Comparison of ENCODE assay signal across 8 cellular contexts in the genomic region with DNA sequence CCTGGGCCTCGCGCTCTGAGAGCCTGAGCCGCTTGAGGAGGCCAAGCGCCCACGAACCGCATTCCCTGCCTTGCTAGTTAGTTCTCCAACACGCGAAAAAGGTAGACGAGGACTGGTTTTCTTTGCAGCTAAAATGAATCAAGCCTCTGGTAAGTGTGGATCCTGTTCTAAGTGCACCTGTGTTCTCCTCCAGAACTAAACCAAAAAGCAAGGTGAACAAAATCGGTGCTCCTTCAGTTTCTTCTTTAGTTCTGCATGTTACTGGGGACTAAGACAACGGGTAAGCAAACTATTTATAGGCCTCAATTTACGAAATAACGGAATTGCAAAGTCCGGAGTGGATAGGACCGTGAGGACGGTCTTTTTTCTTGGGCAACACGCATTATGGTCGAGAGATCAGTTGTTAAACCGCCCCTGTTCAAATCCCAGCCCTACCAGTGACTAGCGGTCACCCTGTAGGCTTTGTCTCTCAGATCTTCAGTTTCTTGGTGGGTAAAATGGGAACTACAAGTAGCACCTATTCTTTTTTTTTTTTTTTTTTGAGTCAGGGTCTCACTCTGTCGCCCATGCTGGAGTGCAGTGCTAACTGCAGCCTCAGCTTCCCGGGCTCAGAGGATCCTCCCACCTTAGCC. TPM values are rescaled to one million over a fixed set of nuclear protein-coding genes. Genes with fewer than 3 reads are reported as not detected.
DNase-seq lines count a peak whose midpoint lies in the region; ATAC-seq and TF ChIP-seq lines count a peak whose summit lies in the region.

No MANE protein-coding gene starts in this region.

- under 1% methylated on average over 15 of the region's 22 CpGs for WGBS in right lobe of liver (ENCODE audit: insufficient coverage, low coverage, low lambda C conversion rate, missing lambda C conversion rate)

- H3K9me3 ChIP-seq in Caco-2 (no peaks in the 10 kb centered on the region), Karpas-422 (ENCODE audit: low read length) (no peaks in the 10 kb centered on the region), right lobe of liver (no peaks in the 10 kb centered on the region), upper lobe of right lung (no peaks in the 10 kb centered on the region)

- H3K4me3 ChIP-seq in Caco-2 (ENCODE audit: low read depth, low read length) (peak overlapping the region; percentile 65), Karpas-422 (ENCODE audit: low read length) (peak overlapping the region; percentile 91), right lobe of liver (peak overlapping the region; percentile 74 to 81 (median 80)), upper lobe of right lung (peak overlapping the region; percentile 90)

- H3K9me2 ChIP-seq in Karpas-422 (replicated peaks; ENCODE audit: insufficient read depth, low read length) = no peaks in the 10 kb centered on the region

- DNase-seq in Caco-2 (peak in 1 of 2 experiments; percentile 42), Karpas-422 (peak; percentile 59), astrocyte of the hippocampus (ENCODE audit: low read depth, low spot score) (peak; percentile 33), right lobe of liver (no peak), upper lobe of right lung (no peak), HPDE6-E6E7 (ENCODE audit: extremely low spot score) (no peak)

- TF ChIP-seq CTCF in Caco-2 (IDR thresholded peaks at IDR 0.05; ENCODE audit: insufficient read depth in 1 of 2, low read depth in 1 of 2, low read length in 1 of 2, severe bottlenecking in 1 of 2, unreplicated experiment in 1 of 2) (peak; percentile 34 to 42), right lobe of liver (IDR thresholded peaks at IDR 0.05) (peak in 1 of 4 donors; percentile 2), upper lobe of right lung (IDR thresholded peaks at IDR 0.05) (no peak)

- no peak overlapping the region; the same call in 1 of the 2 replicates for H3K27ac ChIP-seq in Karpas-422 (ENCODE audit: low read length)
- peak overlapping the region; percentile 60 to 82 (median 79) for H3K27ac ChIP-seq in right lobe of liver
- peak overlapping the region; percentile 95 for H3K27ac ChIP-seq in upper lobe of right lung

- no peak for TF ChIP-seq POLR2A in right lobe of liver (IDR thresholded peaks at IDR 0.05)

- H3K27me3 Mint-ChIP-seq in Caco-2 (ENCODE audit: insufficient read depth, unreplicated experiment) = no peaks in the 10 kb centered on the region

- CTCF ChIA-PET in Caco-2 (lab: Charles Lee) = interaction anchor here (0.7 to 1.0 kb wide), 2 partner anchors 18 to 116 kb away, joined by 3 to 4 read pairs; no protein-coding TSS in a partner anchor

- H3K36me3 ChIP-seq in Caco-2 (ENCODE audit: control insufficient read depth, insufficient read depth, low read length) (no peaks in the 10 kb centered on the region), Karpas-422 (ENCODE audit: insufficient read depth, low read length) (no peaks in the 10 kb centered on the region; the same call in 1 of the 2 replicates), right lobe of liver (no peaks in the 10 kb centered on the region), upper lobe of right lung (no peaks in the 10 kb centered on the region)

- H3K79me2 ChIP-seq in Karpas-422 (ENCODE audit: low read length) = peaks cover 44% of the 10 kb centered on the region

- H4K20me1 ChIP-seq in Karpas-422 (ENCODE audit: insufficient read depth, low read depth, low read length) = peaks cover 37% of the 10 kb centered on the region

- peak overlapping the region; percentile 89 for H3K4me3 Mint-ChIP-seq in Caco-2 (ENCODE audit: unreplicated experiment)

- BruUV-seq in Caco-2 (replicated peaks; lab: Mats Ljungman, UMichigan) = TSS peak; percentile 71

- H3K4me2 ChIP-seq in Karpas-422 (ENCODE audit: low read depth, low read length, poor library complexity, severe bottlenecking) = peak overlapping the region; percentile 96

- peaks cover 57% of the 10 kb centered on the region for H3K36me3 Mint-ChIP-seq in Caco-2 (ENCODE audit: insufficient read depth, unreplicated experiment)

- intact Hi-C loops in Caco-2 (cut with micrococcal nuclease; ENCODE audit: unreplicated experiment) = no loop called here
- intact Hi-C loops in right lobe of liver (cut with DNase I) = loop anchor here in 1 of 2 donors (10.0 kb wide), 1 partner anchor 157 kb away; no protein-coding TSS in a partner anchor
- intact Hi-C loops in upper lobe of right lung (cut with DNase I) = no loop called here

- peaks cover 40% of the 10 kb centered on the region for H3K4me1 Mint-ChIP-seq in Caco-2 (ENCODE audit: low read depth, unreplicated experiment)

- POLR2A ChIA-PET in Caco-2 (lab: Charles Lee) = interaction anchor here (0.6 to 1.4 kb wide), 5 partner anchors 11 to 244 kb away, joined by 3 to 9 read pairs (median 3); a partner anchor contains a TSS

- peak overlapping the region; percentile 91 for H3K27ac Mint-ChIP-seq in Caco-2 (ENCODE audit: unreplicated experiment)

- H3K27me3 ChIP-seq in Caco-2 (replicated peaks; ENCODE audit: control insufficient read depth, insufficient read depth, low read length) = no peaks in the 10 kb centered on the region
- no peaks in the 10 kb centered on the region; the same call in 1 of the 2 replicates for H3K27me3 ChIP-seq in Karpas-422 (ENCODE audit: low read length)
- no peaks in the 10 kb centered on the region for H3K27me3 ChIP-seq in right lobe of liver
- H3K27me3 ChIP-seq in upper lobe of right lung = no peaks in the 10 kb centered on the region

- H3K9me3 Mint-ChIP-seq in Caco-2 (ENCODE audit: unreplicated experiment) = no peaks in the 10 kb centered on the region

- H2AFZ ChIP-seq in Karpas-422 (ENCODE audit: low read length) = peak overlapping the region; percentile 70

- peaks cover 11% of the 10 kb centered on the region for H3K4me1 ChIP-seq in Caco-2
- peaks cover 29% of the 10 kb centered on the region for H3K4me1 ChIP-seq in Karpas-422 (ENCODE audit: low read length)
- H3K4me1 ChIP-seq in right lobe of liver = peaks cover 0 to 30% (median 5%) of the 10 kb centered on the region in 4 donors
- H3K4me1 ChIP-seq in upper lobe of right lung = peaks cover 35% of the 10 kb centered on the region

- peak overlapping the region; percentile 87 for H3K9ac ChIP-seq in Karpas-422 (ENCODE audit: low read length)

- ATAC-seq in right lobe of liver = no peak
- no peak for ATAC-seq in upper lobe of right lung
- ATAC-seq in GM21786 (IDR thresholded peaks at IDR 0.05; ENCODE audit: unreplicated experiment) = no peak
- ATAC-seq in GM19455 (IDR thresholded peaks at IDR 0.05; ENCODE audit: unreplicated experiment) = no peak

RNA-seq across cellular contexts. Expression of a gene that starts 1.0 kb away (rescaled TPM):
- total RNA-seq in Caco-2 (2022) = 297 TPM in 2 replicates
- total RNA-seq in Karpas-422 (2014; rRNA removed; shearing (Covaris generic); ENCODE audit: low replicate concordance) = 28.5 and 29.9 TPM in 2 replicates
- 10 to 100 TPM; 26.2 to 65.8 (median 41.6) TPM for total RNA-seq in right lobe of liver
- 125 TPM for total RNA-seq in upper lobe of right lung

RNA-seq across cellular contexts. Expression of a gene that starts 16.8 kb away (rescaled TPM):
- total RNA-seq in Caco-2 (2022) = 159 and 178 TPM in 2 replicates
- total RNA-seq in Karpas-422 (2014; rRNA removed; shearing (Covaris generic); ENCODE audit: low replicate concordance) = 44.6 and 74.8 TPM in 2 replicates
- total RNA-seq in right lobe of liver = 10 to 100 TPM; 44.0 to 70.5 (median 57.0) TPM
- 95.0 TPM for total RNA-seq in upper lobe of right lung

Comparison
In these comparisons a context has a peak if more than half of its experiments do, and no peak if none do; other contexts are left out.
1. DNase-seq: peak in Karpas-422 (single experiment) and astrocyte of the hippocampus (single experiment); none in right lobe of liver (0 of 3), upper lobe of right lung (single experiment) and HPDE6-E6E7 (single experiment).
2. Peak in every context shown above with its lines, with median percentiles within 50 percentile points of each other: H3K4me3 ChIP-seq.